Comparison of ENCODE assay signal across 8 cellular contexts in genomic region chr12:47408171-47408871, GRCh38.
DNase-seq lines count a peak whose midpoint lies in the region; ATAC-seq and TF ChIP-seq lines count a peak whose summit lies in the region.

No MANE protein-coding gene starts in this region.

- DNase-seq in stimulated activated naive CD4-positive, alpha-beta T cell (lab: John Stamatoyannopoulos, UW): peak in 4 of 6 experiments; percentile 4 to 32 (median 24)
- no peak for DNase-seq in stimulated activated naive CD4-positive, alpha-beta T cell treated with Interleukin-2 at 50 U/mL for 16 hours (lab: John Stamatoyannopoulos, UW)
- DNase-seq in MV-4-11 (lab: John Stamatoyannopoulos, UW) (peak; percentile 19), cardiac fibroblast (ENCODE audit: low read depth in 2 of 2) (peak in 1 of 2 donors; percentile 20), 8988T (no peak), prostate gland (ENCODE audit: low spot score) (no peak)

- H3K9me3 ChIP-seq in prostate gland: no peaks in the 10 kb centered on the region

- ATAC-seq in HG02759 (IDR thresholded peaks at IDR 0.05; ENCODE audit: unreplicated experiment): peak; percentile 97
- ATAC-seq in stimulated activated memory B cell treated with anti-CD40 and anti-IgM and Interleukin-4, amounts not matched to agents 10 μg/mL and 1 μg/mL and 100 μg/mL, for 72 hours: peak; percentile 93

- H3K27me3 Mint-ChIP-seq in stimulated activated memory B cell treated with anti-CD40 and anti-IgM and Interleukin-4, amounts not matched to agents 10 μg/mL and 1 μg/mL and 100 μg/mL, for 72 hours: no peaks in the 10 kb centered on the region

- TF ChIP-seq POLR2A in prostate gland (IDR thresholded peaks at IDR 0.05): no peak

- peaks cover 2% of the 10 kb centered on the region for H3K9me3 Mint-ChIP-seq in stimulated activated memory B cell treated with anti-CD40 and anti-IgM and Interleukin-4, amounts not matched to agents 10 μg/mL and 1 μg/mL and 100 μg/mL, for 72 hours

- peak; percentile 15 for TF ChIP-seq CTCF in cardiac fibroblast (IDR thresholded peaks at IDR 0.05; ENCODE audit: low read depth, low read length)
- TF ChIP-seq CTCF in prostate gland (IDR thresholded peaks at IDR 0.05): no peak

- no peaks in the 10 kb centered on the region for H3K4me1 ChIP-seq in prostate gland (replicated peaks)

- 85% methylated on average over 2 of the region's 2 CpGs for WGBS in prostate gland

- no peak overlapping the region for H3K4me3 ChIP-seq in cardiac fibroblast (replicated peaks in 1 of 2; ENCODE audit: low read depth in 2 of 2, low read length in 2 of 2)
- H3K4me3 ChIP-seq in prostate gland: no peak overlapping the region

- no peak overlapping the region for H3K27ac Mint-ChIP-seq in stimulated activated memory B cell treated with anti-CD40 and anti-IgM and Interleukin-4, amounts not matched to agents 10 μg/mL and 1 μg/mL and 100 μg/mL, for 72 hours

- intact Hi-C loops in prostate gland (cut with DNase I): loop anchor here (10.0 kb wide), 1 partner anchor 374 kb away; no protein-coding TSS in a partner anchor

- peaks cover 12% of the 10 kb centered on the region for H3K36me3 Mint-ChIP-seq in stimulated activated memory B cell treated with anti-CD40 and anti-IgM and Interleukin-4, amounts not matched to agents 10 μg/mL and 1 μg/mL and 100 μg/mL, for 72 hours

- no peak overlapping the region for H3K4me3 Mint-ChIP-seq in stimulated activated memory B cell treated with anti-CD40 and anti-IgM and Interleukin-4, amounts not matched to agents 10 μg/mL and 1 μg/mL and 100 μg/mL, for 72 hours

- H3K4me1 Mint-ChIP-seq in stimulated activated memory B cell treated with anti-CD40 and anti-IgM and Interleukin-4, amounts not matched to agents 10 μg/mL and 1 μg/mL and 100 μg/mL, for 72 hours: peaks cover 26% of the 10 kb centered on the region

- H3K27ac ChIP-seq in prostate gland: no peak overlapping the region

- H3K36me3 ChIP-seq in prostate gland: no peaks in the 10 kb centered on the region

- no peaks in the 10 kb centered on the region for H3K27me3 ChIP-seq in prostate gland (replicated peaks; ENCODE audit: insufficient read depth)

Comparison
In these comparisons a context has a peak if more than half of its experiments do, and no peak if none do; other contexts are left out.
1. DNase-seq: peak in stimulated activated naive CD4-positive, alpha-beta T cell (4 of 6) and MV-4-11 (single experiment); none in stimulated activated naive CD4-positive, alpha-beta T cell treated with Interleukin-2 at 50 U/mL for 16 hours (single experiment), 8988T (single experiment) and prostate gland (single experiment).